Comparison of ENCODE assay signal across 19 cellular contexts in genomic region chr10:86391986-86392722, GRCh38. TPM values are rescaled to one million over a fixed set of nuclear protein-coding genes. Genes with fewer than 3 reads are reported as not detected.
DNase-seq lines count a peak whose midpoint lies in the region; ATAC-seq and TF ChIP-seq lines count a peak whose summit lies in the region.
"Had no signal": no experiment of that assay in that cellular context is flagged by ENCODE, and none has a peak within 500 bp of the region (broad histone marks: within the 10 kb centered on the region; RNA-seq: fewer than 3 reads in every experiment).

No MANE protein-coding gene starts in this region.

- no peaks in the 10 kb centered on the region for H3K9me2 ChIP-seq in OCI-LY7 (ENCODE audit: insufficient read depth, low read length)

- H3K27ac ChIP-seq in OCI-LY7 (ENCODE audit: low read depth, low read length, poor library complexity, severe bottlenecking) (peak overlapping the region; percentile 95), left lung (no peak overlapping the region)
- H3K27ac ChIP-seq: psoas muscle, SJSA1, testis had no signal

- peaks cover 3% of the 10 kb centered on the region; the same call in 1 of the 2 replicates for H3K36me3 ChIP-seq in OCI-LY7 (ENCODE audit: insufficient read depth, low read length)
- H3K36me3 ChIP-seq in HAP-1 (replicated peaks) = no peaks in the 10 kb centered on the region
- H3K36me3 ChIP-seq in left lung = no peaks in the 10 kb centered on the region
- H3K36me3 ChIP-seq: BE2C, SJSA1 had no signal

- POLR2A ChIA-PET in GM10248 (lab: Yijun Ruan, JAX) (no interaction called here), OCI-LY7 (lab: Charles Lee) (interaction anchor here (0.6 to 9.1 kb wide), 25 partner anchors 10 to 1405 kb away, joined by 3 to 111 read pairs (median 4); partner anchors contain the start of gene WAPL)

- H3K4me2 ChIP-seq in OCI-LY7 (ENCODE audit: low read length) = peak overlapping the region; percentile 93

- peaks cover 22% of the 10 kb centered on the region; the same call in 1 of the 2 replicates for H3K79me2 ChIP-seq in OCI-LY7 (ENCODE audit: insufficient read depth, low read depth, low read length)

- ATAC-seq in GM18873 (IDR thresholded peaks at IDR 0.05; ENCODE audit: low FRiP score, unreplicated experiment) (peak; percentile 21), HG02798 (IDR thresholded peaks at IDR 0.05; ENCODE audit: poor library complexity, unreplicated experiment) (peak; percentile 21), left lung (no peak)
- ATAC-seq: esophagus mucosa, psoas muscle had no signal

- TF ChIP-seq CTCF in GM10248 (IDR thresholded peaks at IDR 0.05; ENCODE audit: control extremely low read depth, extremely low read depth, low read depth, missing control alignments) (no peak), OCI-LY7 (conservative IDR thresholded peaks at IDR 0.05; ENCODE audit: low read length) (no peak), left lung (IDR thresholded peaks at IDR 0.05) (no peak)

- H2AFZ ChIP-seq in OCI-LY7 (ENCODE audit: low read length) = peak overlapping the region; percentile 16; the same call in 1 of the 2 replicates

- DNase-seq in GM10248 (ENCODE audit: extremely low spot score) = peak; percentile 58
- DNase-seq in OCI-LY7 (ENCODE audit: low spot score) = peak; percentile 58
- no peak for DNase-seq in NCI-H345 (lab: John Stamatoyannopoulos, UW)
- no peak for DNase-seq in HAP-1 (ENCODE audit: low spot score in 2 of 2)
- DNase-seq in left lung = no peak
- DNase-seq in inferior parietal cortex (ENCODE audit: extremely low spot score) = no peak
- DNase-seq: activated CD4-positive, alpha-beta T cell treated with anti-CD3 and anti-CD28 coated beads, Interleukin-2, amount 10 ng/mL, durations not matched to agents 7 days and 5 days; aorta; BE2C; cortex of kidney; DMS79 treated with DMSO at 0.1 percent for 48 hours; NCI-H1105 treated with DMSO at 0.1 percent for 48 hours; psoas muscle; testis had no signal

- H4K20me1 ChIP-seq in OCI-LY7 (ENCODE audit: insufficient read depth, low read length) = no peaks in the 10 kb centered on the region

- H3K4me1 ChIP-seq in OCI-LY7 (ENCODE audit: insufficient read depth, low read length, poor library complexity, severe bottlenecking) (peaks cover 81% of the 10 kb centered on the region), HAP-1 (no peaks in the 10 kb centered on the region), left lung (peaks cover 4 to 8% of the 10 kb centered on the region in 2 donors)
- H3K4me1 ChIP-seq: BE2C, SJSA1 had no signal

- CTCF ChIA-PET in GM10248 (lab: Yijun Ruan, JAX) (interaction anchor here (0.9 to 8.1 kb wide), 6 partner anchors 8 to 192 kb away, joined by 3 to 81 read pairs (median 4); no protein-coding TSS in a partner anchor), OCI-LY7 (lab: Charles Lee; ENCODE audit: unreplicated experiment) (interaction anchor here (1.2 to 2.3 kb wide), 2 partner anchors 8 to 19 kb away, joined by 6 to 8 read pairs; no protein-coding TSS in a partner anchor)

- in situ Hi-C loops in HAP-1 (cut with MboI; ENCODE audit: low sequenced_read_pairs) = no loop called here

- BruUV-seq in OCI-LY7 (replicated peaks; lab: Mats Ljungman, UMichigan) = TSS peak; percentile 75

- H3K4me3 ChIP-seq in OCI-LY7 (ENCODE audit: low read depth, low read length, poor library complexity, severe bottlenecking) (peak overlapping the region; percentile 76), HAP-1 (no peak overlapping the region), left lung (no peak overlapping the region)
- H3K4me3 ChIP-seq: psoas muscle, SJSA1, testis had no signal

- intact Hi-C loops in OCI-LY7 (cut with micrococcal nuclease; ENCODE audit: unreplicated experiment) = loop anchor here (1.0 to 10.0 kb wide), 5 partner anchors 8 to 703 kb away; partner anchors contain the start of genes GLUD1, GRID1 and SHLD2
- intact Hi-C loops in left lung (cut with DNase I) = no loop called here

- H3K9me3 ChIP-seq in OCI-LY7 (ENCODE audit: low read length) (no peaks in the 10 kb centered on the region), HAP-1 (no peaks in the 10 kb centered on the region), left lung (no peaks in the 10 kb centered on the region)
- H3K9me3 ChIP-seq: BE2C, psoas muscle, SJSA1, testis had no signal

- H3K27me3 ChIP-seq in HAP-1 (ENCODE audit: low read depth) (no peaks in the 10 kb centered on the region), left lung (peaks cover 23 to 88% of the 10 kb centered on the region in 2 donors)
- H3K27me3 ChIP-seq: BE2C, SJSA1, testis had no signal

RNA-seq across cellular contexts. Expression of gene GRID1, which starts 25.6 kb away (rescaled TPM):
- total RNA-seq in OCI-LY7 (2014; rRNA removed; shearing (Covaris generic)) = 0.75 and 1.6 TPM in 2 replicates
- total RNA-seq in OCI-LY7 (2022) (3.1 and 3.7 TPM in 2 replicates), left lung (1 to 10 TPM; 1.1 to 2.6 TPM)
- total RNA-seq: activated CD4-positive, alpha-beta T cell treated with anti-CD3 and anti-CD28 coated beads, Interleukin-2, amount 10 ng/mL, durations not matched to agents 7 days and 5 days; activated T-helper 1 cell treated with anti-CD3 and anti-CD28 coated beads, Interleukin-12 subunit alpha, Interleukin-12 subunit beta, Interleukin-2, Interleukin-4 antibody, amounts not matched to agents 30 ng/mL and 10 ng/mL and 1 ng/mL, durations not matched to agents 14 hours and 24 hours and 36 hours had no signal

Comparison
In these comparisons a context has a peak if more than half of its experiments do, and no peak if none do; other contexts are left out.
1. DNase-seq: peak in GM10248 (single experiment) and OCI-LY7 (single experiment); none in NCI-H345 (single experiment), HAP-1 (0 of 2), left lung (0 of 2) and inferior parietal cortex (single experiment).